In genomic region chrX:67949270-67949669, GRCh38 we compare ENCODE assay signal across 7 cellular contexts.
"Had no signal": no experiment of that assay in that cellular context is flagged by ENCODE, and none has a peak within 500 bp of the region (broad histone marks: within the 10 kb centered on the region; RNA-seq: fewer than 3 reads in every experiment).

No MANE protein-coding gene starts in this region.

- H3K9ac ChIP-seq: KMS-11 had no signal

- H3K4me2 ChIP-seq: KMS-11 had no signal

- FAIRE-seq: HTR-8/SVneo, K562 had no signal

- H3K4me3 ChIP-seq: K562 had no signal

- H3K27ac ChIP-seq: HL-60, KMS-11 had no signal

- DNase-seq: IMR-90, KBM-7, KG1 had no signal

- ATAC-seq: K562 had no signal
